Comparison of ENCODE assay signal across 7 cellular contexts in the genomic region with DNA sequence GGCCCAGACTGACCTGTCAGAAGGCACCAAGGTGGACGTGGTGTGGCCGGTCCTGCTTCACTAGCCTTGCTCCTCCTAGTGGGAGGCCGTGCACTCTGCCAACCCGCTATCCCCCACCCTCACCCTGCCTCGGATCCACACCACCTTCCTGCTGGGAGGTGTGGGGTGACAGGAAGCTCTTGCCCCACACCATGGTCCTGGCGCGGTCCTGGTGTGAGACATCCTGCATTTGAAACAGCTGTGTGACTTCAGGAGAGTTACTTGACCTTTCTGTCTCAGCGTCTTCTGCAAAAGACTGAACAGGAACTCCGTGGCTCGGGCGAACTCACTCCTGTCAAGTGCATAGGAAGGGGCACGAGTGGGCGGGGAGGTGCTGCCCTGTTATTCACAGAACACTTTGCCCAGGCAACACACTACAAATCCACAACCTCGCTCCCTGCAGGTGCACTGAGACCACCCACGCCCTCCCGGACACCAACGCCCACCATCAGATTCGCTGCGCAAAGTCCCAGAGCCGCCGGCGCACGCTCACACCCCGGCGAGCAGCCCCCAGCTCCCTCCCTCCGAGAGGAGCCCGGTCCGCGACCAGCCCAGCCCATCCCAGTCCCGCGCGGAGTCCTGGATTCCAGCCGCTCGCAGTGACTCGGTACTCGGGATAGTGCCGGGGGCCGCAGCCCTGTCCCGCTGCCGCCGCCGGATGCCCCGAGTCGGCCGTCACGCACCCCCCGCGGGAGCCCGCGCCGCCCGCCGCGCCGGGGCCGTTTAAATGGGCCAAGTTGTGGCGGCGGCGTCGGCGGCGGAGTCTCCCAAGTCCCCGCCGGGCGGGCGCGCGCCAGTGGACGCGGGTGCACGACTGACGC. TPM values are rescaled to one million over a fixed set of nuclear protein-coding genes. Genes with fewer than 3 reads are reported as not detected.
DNase-seq lines count a peak whose midpoint lies in the region; ATAC-seq, FAIRE-seq and TF ChIP-seq lines count a peak whose summit lies in the region.

A gene with protein sequence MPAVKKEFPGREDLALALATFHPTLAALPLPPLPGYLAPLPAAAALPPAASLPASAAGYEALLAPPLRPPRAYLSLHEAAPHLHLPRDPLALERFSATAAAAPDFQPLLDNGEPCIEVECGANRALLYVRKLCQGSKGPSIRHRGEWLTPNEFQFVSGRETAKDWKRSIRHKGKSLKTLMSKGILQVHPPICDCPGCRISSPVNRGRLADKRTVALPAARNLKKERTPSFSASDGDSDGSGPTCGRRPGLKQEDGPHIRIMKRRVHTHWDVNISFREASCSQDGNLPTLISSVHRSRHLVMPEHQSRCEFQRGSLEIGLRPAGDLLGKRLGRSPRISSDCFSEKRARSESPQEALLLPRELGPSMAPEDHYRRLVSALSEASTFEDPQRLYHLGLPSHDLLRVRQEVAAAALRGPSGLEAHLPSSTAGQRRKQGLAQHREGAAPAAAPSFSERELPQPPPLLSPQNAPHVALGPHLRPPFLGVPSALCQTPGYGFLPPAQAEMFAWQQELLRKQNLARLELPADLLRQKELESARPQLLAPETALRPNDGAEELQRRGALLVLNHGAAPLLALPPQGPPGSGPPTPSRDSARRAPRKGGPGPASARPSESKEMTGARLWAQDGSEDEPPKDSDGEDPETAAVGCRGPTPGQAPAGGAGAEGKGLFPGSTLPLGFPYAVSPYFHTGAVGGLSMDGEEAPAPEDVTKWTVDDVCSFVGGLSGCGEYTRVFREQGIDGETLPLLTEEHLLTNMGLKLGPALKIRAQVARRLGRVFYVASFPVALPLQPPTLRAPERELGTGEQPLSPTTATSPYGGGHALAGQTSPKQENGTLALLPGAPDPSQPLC (plus strand): TSS at position 793 of the 860 bp plus-strand sequence. CDS start 509 bp downstream, outside the sequence.

- no peak for TF ChIP-seq CTCF in epithelial cell of proximal tubule (conservative IDR thresholded peaks at IDR 0.05; ENCODE audit: low read depth, low read length)

- ATAC-seq in GM21529 (IDR thresholded peaks at IDR 0.05; ENCODE audit: unreplicated experiment), result no peak

- DNase-seq in H54 (ENCODE audit: insufficient read length, low spot score) (no peak), NCI-H510A (lab: John Stamatoyannopoulos, UW) (peak; percentile 72), activated T-cell treated with anti-CD3 and anti-CD28 coated beads for 1 hour (ENCODE audit: low read depth) (peak; percentile 63), epithelial cell of proximal tubule (ENCODE audit: low read depth) (no peak), middle frontal gyrus (ENCODE audit: extremely low spot score, low spot score) (peak; percentile 57)
- peak; percentile 45 for DNase-seq in stimulated activated CD8-positive, alpha-beta memory T cell treated with anti-CD3 and anti-CD28 coated beads, Interleukin-4, amount 100 ng/mL, for 24 hours (ENCODE audit: low read depth)

- peak within 1 kb of the TSS; percentile 49 for H3K4me3 ChIP-seq in epithelial cell of proximal tubule (ENCODE audit: low read depth, low read length)

- no peak for FAIRE-seq in H54 (lab: Jason Lieb, UNC)

- TF ChIP-seq POLR2A in H54 (IDR thresholded peaks at IDR 0.05; ENCODE audit: low read depth, low read length), result peak; percentile 25; the same call in 1 of the 2 replicates

RNA-seq across cellular contexts. Expression of the gene that starts here (rescaled TPM):
- 0.51 and 3.5 TPM in 2 replicates for total RNA-seq in epithelial cell of proximal tubule

Comparison
In these comparisons a context has a peak if more than half of its experiments do, and no peak if none do; other contexts are left out.
1. DNase-seq: peak in NCI-H510A (single experiment), activated T-cell treated with anti-CD3 and anti-CD28 coated beads for 1 hour (single experiment), middle frontal gyrus (single experiment) and stimulated activated CD8-positive, alpha-beta memory T cell treated with anti-CD3 and anti-CD28 coated beads, Interleukin-4, amount 100 ng/mL, for 24 hours (single experiment); none in H54 (single experiment) and epithelial cell of proximal tubule (single experiment).